In genomic region chr4:69116645-69117321, GRCh38 we compare ENCODE assay signal across 28 cellular contexts. TPM values are rescaled to one million over a fixed set of nuclear protein-coding genes. Genes with fewer than 3 reads are reported as not detected.
DNase-seq lines count a peak whose midpoint lies in the region; ATAC-seq, FAIRE-seq and TF ChIP-seq lines count a peak whose summit lies in the region.
"Had no signal": no experiment of that assay in that cellular context is flagged by ENCODE, and none has a peak within 500 bp of the region (broad histone marks: within the 10 kb centered on the region; RNA-seq: fewer than 3 reads in every experiment).

No MANE protein-coding gene starts in this region.

- in situ Hi-C loops in GM12878 (cut with MboI), result no loop called here
- in situ Hi-C loops in gastrocnemius medialis (cut with MboI; ENCODE audit: low sequenced_read_pairs in 4 of 4), result no loop called here

- no peak for DNase-seq in HFFc6
- DNase-seq in GM12878 (ENCODE audit: low read depth, low spot score), result no peak
- no peak for DNase-seq in right lobe of liver
- DNase-seq in progenitor cell of endocrine pancreas (ENCODE audit: low spot score, unreplicated experiment), result no peak
- DNase-seq in gastrocnemius medialis, result no peak
- no peak for DNase-seq in NCI-H2171 treated with DMSO at 0.1 percent for 48 hours (lab: John Stamatoyannopoulos, UW)
- no peak for DNase-seq in mucosa of gallbladder (ENCODE audit: low spot score)
- DNase-seq: activated CD4-positive, alpha-beta T cell treated with anti-CD3 and anti-CD28 coated beads for 4 hours; activated CD8-positive, alpha-beta memory T cell treated with anti-CD3 and anti-CD28 coated beads for 24 hours; activated naive CD4-positive, alpha-beta T cell; activated T-cell treated with anti-CD3 and anti-CD28 coated beads, Interleukin-2, amount 50 U/mL, for 1 hour; adrenal gland; brain microvascular endothelial cell; effector CD8-positive, alpha-beta T cell; islet precursor cell; Kasumi-1; NCI-H510A treated with DMSO at 0.1 percent for 48 hours; SIG-M5; spleen; stimulated activated CD4-positive, alpha-beta T cell treated with anti-CD3 and anti-CD28 coated beads, Interleukin-4, amount 100 ng/mL, for 24 hours; stimulated activated naive B cell treated with anti-CD40 and anti-IgM and Interleukin-4, amounts not matched to agents 10 μg/mL and 1 μg/mL and 100 μg/mL, for 72 hours; T-helper 1 cell; testis had no signal

- TF ChIP-seq CTCF in HFFc6 (IDR thresholded peaks at IDR 0.05) (no peak), GM12878 (IDR thresholded peaks at IDR 0.05 in 2 of 3, conservative IDR thresholded peaks at IDR 0.05 in 1 of 3; ENCODE audit: control insufficient read depth in 2 of 3, extremely low read depth in 1 of 3, insufficient read depth in 1 of 3, low read depth in 3 of 3, low read length in 3 of 3) (no peak), right lobe of liver (IDR thresholded peaks at IDR 0.05) (no peak), progenitor cell of endocrine pancreas (IDR thresholded peaks at IDR 0.05; ENCODE audit: unreplicated experiment) (no peak), gastrocnemius medialis (IDR thresholded peaks at IDR 0.05 in 4 of 5, conservative IDR thresholded peaks at IDR 0.05 in 1 of 5) (no peak)

- POLR2A ChIA-PET in GM12878 (lab: Charles Lee), result interaction anchor here (0.5 to 0.7 kb wide), 2 partner anchors 9 to 252 kb away, joined by 3 to 4 read pairs; no protein-coding TSS in a partner anchor

- no peak for TF ChIP-seq EP300 in GM12878 (IDR thresholded peaks at IDR 0.05; ENCODE audit: borderline replicate concordance in 1 of 2, control insufficient read depth in 1 of 2, low read depth in 2 of 2, low read length in 2 of 2)

- no peak for TF ChIP-seq POLR2A in GM12878 (IDR thresholded peaks at IDR 0.05; ENCODE audit: low read depth, low read length)
- no peak for TF ChIP-seq POLR2A in right lobe of liver (IDR thresholded peaks at IDR 0.05)
- no peak for TF ChIP-seq POLR2A in gastrocnemius medialis (IDR thresholded peaks at IDR 0.05)

- intact Hi-C loops in GM12878 (cut with micrococcal nuclease; ENCODE audit: unreplicated experiment) (no loop called here), right lobe of liver (cut with DNase I) (no loop called here), gastrocnemius medialis (cut with DNase I; ENCODE audit: low total_unique reads) (no loop called here)

- no peaks in the 10 kb centered on the region for H3K4me1 ChIP-seq in GM12878 (ENCODE audit: control insufficient read depth, insufficient read depth, low read length)
- H3K4me1 ChIP-seq in right lobe of liver, result no peaks in the 10 kb centered on the region
- H3K4me1 ChIP-seq in gastrocnemius medialis, result no peaks in the 10 kb centered on the region
- H3K4me1 ChIP-seq: adrenal gland; BLaER1 treated with 17β-estradiol and CSF1 and Interleukin-3, amounts not matched to agents 10 nM and 100 nM; esophagus muscularis mucosa; gastroesophageal sphincter; spleen; testis had no signal

- FAIRE-seq in GM12878 (lab: Jason Lieb, UNC), result no peak

- WGBS in GM12878 (ENCODE audit: insufficient coverage, insufficient replicate concordance, low lambda C conversion rate, missing lambda C conversion rate), result 53% methylated on average over 10 of the region's 10 CpGs
- 60% methylated on average over 8 of the region's 10 CpGs for WGBS in right lobe of liver (ENCODE audit: insufficient coverage, low coverage, low lambda C conversion rate, missing lambda C conversion rate)

- no peaks in the 10 kb centered on the region for H3K79me2 ChIP-seq in GM12878 (ENCODE audit: control insufficient read depth, insufficient read depth, low read length)

- no TSS peak for BruUV-seq in GM12878 (replicated peaks; lab: Mats Ljungman, UMichigan)

- H3K27me3 ChIP-seq in GM12878 (replicated peaks in 1 of 2; ENCODE audit: control insufficient read depth in 2 of 2, insufficient read depth in 2 of 2, low read length in 1 of 2) (no peaks in the 10 kb centered on the region), right lobe of liver (no peaks in the 10 kb centered on the region), gastrocnemius medialis (no peaks in the 10 kb centered on the region)
- H3K27me3 ChIP-seq: adrenal gland; BLaER1 treated with 17β-estradiol and CSF1 and Interleukin-3, amounts not matched to agents 10 nM and 100 nM; brain microvascular endothelial cell; esophagus muscularis mucosa; gastroesophageal sphincter; spleen; testis had no signal

- no peak overlapping the region for H2AFZ ChIP-seq in GM12878 (ENCODE audit: control insufficient read depth, low read depth, low read length)

- TF ChIP-seq RAD21 in GM12878 (IDR thresholded peaks at IDR 0.05; ENCODE audit: insufficient read depth, low read depth, low read length), result no peak

- SMC1A ChIA-PET in GM12878 (lab: Charles Lee; ENCODE audit: uncharacterized antibody, unreplicated experiment), result interaction anchor here (0.7 to 2.3 kb wide), 6 partner anchors 9 to 212 kb away, joined by 3 to 8 read pairs (median 5); no protein-coding TSS in a partner anchor

- peaks cover 21% of the 10 kb centered on the region for H3K4me1 Mint-ChIP-seq in HFFc6 (ENCODE audit: low read depth)
- H3K4me1 Mint-ChIP-seq in progenitor cell of endocrine pancreas (ENCODE audit: low read depth), result peaks cover 10% of the 10 kb centered on the region
- H3K4me1 Mint-ChIP-seq: stimulated activated naive B cell treated with anti-CD40 and anti-IgM and Interleukin-4, amounts not matched to agents 10 μg/mL and 1 μg/mL and 100 μg/mL, for 72 hours had no signal

- H3K36me3 Mint-ChIP-seq in HFFc6 (ENCODE audit: low read depth), result no peaks in the 10 kb centered on the region
- peaks cover 16% of the 10 kb centered on the region for H3K36me3 Mint-ChIP-seq in progenitor cell of endocrine pancreas (ENCODE audit: insufficient read depth)
- H3K36me3 Mint-ChIP-seq: stimulated activated naive B cell treated with anti-CD40 and anti-IgM and Interleukin-4, amounts not matched to agents 10 μg/mL and 1 μg/mL and 100 μg/mL, for 72 hours had no signal

- H3K9me3 Mint-ChIP-seq in HFFc6 (no peaks in the 10 kb centered on the region), progenitor cell of endocrine pancreas (ENCODE audit: low read depth) (peaks cover 28% of the 10 kb centered on the region)
- H3K9me3 Mint-ChIP-seq: stimulated activated naive B cell treated with anti-CD40 and anti-IgM and Interleukin-4, amounts not matched to agents 10 μg/mL and 1 μg/mL and 100 μg/mL, for 72 hours had no signal

- H3K4me2 ChIP-seq in GM12878 (ENCODE audit: control insufficient read depth, insufficient read depth), result no peak overlapping the region
- H3K4me2 ChIP-seq: BLaER1 treated with 17β-estradiol and CSF1 and Interleukin-3, amounts not matched to agents 10 nM and 100 nM had no signal

- H3K4me3 Mint-ChIP-seq in HFFc6 (peak overlapping the region; percentile 80), progenitor cell of endocrine pancreas (ENCODE audit: low read depth) (no peak overlapping the region)
- H3K4me3 Mint-ChIP-seq: stimulated activated naive B cell treated with anti-CD40 and anti-IgM and Interleukin-4, amounts not matched to agents 10 μg/mL and 1 μg/mL and 100 μg/mL, for 72 hours had no signal

- no peaks in the 10 kb centered on the region for H3K9me3 ChIP-seq in GM12878 (replicated peaks; ENCODE audit: control insufficient read depth, insufficient read depth, low read length)
- H3K9me3 ChIP-seq in right lobe of liver, result no peaks in the 10 kb centered on the region
- H3K9me3 ChIP-seq in gastrocnemius medialis, result no peaks in the 10 kb centered on the region
- H3K9me3 ChIP-seq: adrenal gland, esophagus muscularis mucosa, gastroesophageal sphincter, testis had no signal

- no peaks in the 10 kb centered on the region for H3K27me3 Mint-ChIP-seq in HFFc6 (ENCODE audit: insufficient read depth)
- no peaks in the 10 kb centered on the region for H3K27me3 Mint-ChIP-seq in progenitor cell of endocrine pancreas
- H3K27me3 Mint-ChIP-seq: stimulated activated naive B cell treated with anti-CD40 and anti-IgM and Interleukin-4, amounts not matched to agents 10 μg/mL and 1 μg/mL and 100 μg/mL, for 72 hours had no signal

- no peak overlapping the region for H3K9ac ChIP-seq in GM12878 (ENCODE audit: control insufficient read depth, insufficient read depth, low read length)
- H3K9ac ChIP-seq: BLaER1 treated with 17β-estradiol and CSF1 and Interleukin-3, amounts not matched to agents 10 nM and 100 nM had no signal

- H3K27ac ChIP-seq in GM12878 (ENCODE audit: control insufficient read depth, insufficient read depth), result no peak overlapping the region
- H3K27ac ChIP-seq in right lobe of liver, result peak overlapping the region in 2 of 3 donors; percentile 13 to 41
- H3K27ac ChIP-seq in gastrocnemius medialis, result no peak overlapping the region
- H3K27ac ChIP-seq: adrenal gland; BLaER1 treated with 17β-estradiol and CSF1 and Interleukin-3, amounts not matched to agents 10 nM and 100 nM; brain microvascular endothelial cell; esophagus muscularis mucosa; gastroesophageal sphincter; spleen; testis had no signal

- H3K27ac Mint-ChIP-seq in HFFc6 (peak overlapping the region; percentile 52), progenitor cell of endocrine pancreas (peak overlapping the region; percentile 75)
- H3K27ac Mint-ChIP-seq: stimulated activated naive B cell treated with anti-CD40 and anti-IgM and Interleukin-4, amounts not matched to agents 10 μg/mL and 1 μg/mL and 100 μg/mL, for 72 hours had no signal

- ATAC-seq in GM12878 (peak; percentile 74), right lobe of liver (peak; percentile 16 to 63 (median 41)), gastrocnemius medialis (no peak), HG03521 (IDR thresholded peaks at IDR 0.05; ENCODE audit: unreplicated experiment) (no peak)
- ATAC-seq: gastroesophageal sphincter; Panc1; stimulated activated naive B cell treated with anti-CD40 and anti-IgM and Interleukin-4, amounts not matched to agents 10 μg/mL and 1 μg/mL and 100 μg/mL, for 72 hours had no signal

- H3K36me3 ChIP-seq in GM12878 (ENCODE audit: control insufficient read depth in 2 of 2, insufficient read depth in 2 of 2, low read length in 1 of 2), result no peaks in the 10 kb centered on the region
- H3K36me3 ChIP-seq in right lobe of liver, result peaks cover 0 to 4% (median 0%) of the 10 kb centered on the region in 4 donors
- H3K36me3 ChIP-seq in gastrocnemius medialis, result no peaks in the 10 kb centered on the region
- H3K36me3 ChIP-seq: adrenal gland; BLaER1 treated with 17β-estradiol and CSF1 and Interleukin-3, amounts not matched to agents 10 nM and 100 nM; brain microvascular endothelial cell; esophagus muscularis mucosa; gastroesophageal sphincter; spleen had no signal

- CTCF ChIA-PET in GM12878 (lab: Yijun Ruan, JAX), result interaction anchor here (1.0 to 1.1 kb wide), 4 partner anchors 22 to 61 kb away, joined by 3 read pairs; no protein-coding TSS in a partner anchor

- H3K4me3 ChIP-seq in GM12878, result no peak overlapping the region
- H3K4me3 ChIP-seq in right lobe of liver, result no peak overlapping the region
- H3K4me3 ChIP-seq in gastrocnemius medialis, result no peak overlapping the region
- H3K4me3 ChIP-seq: adrenal gland; BLaER1 treated with 17β-estradiol and CSF1 and Interleukin-3, amounts not matched to agents 10 nM and 100 nM; esophagus muscularis mucosa; gastroesophageal sphincter; spleen; testis had no signal

- RAD21 ChIA-PET in GM12878 (lab: Charles Lee; ENCODE audit: unreplicated experiment), result interaction anchor here (1.0 to 1.5 kb wide), 7 partner anchors 16 to 845 kb away, joined by 3 to 4 read pairs (median 3); no protein-coding TSS in a partner anchor

- H4K20me1 ChIP-seq in GM12878 (ENCODE audit: control insufficient read depth, insufficient read depth), result no peaks in the 10 kb centered on the region
- H4K20me1 ChIP-seq: BLaER1 treated with 17β-estradiol and CSF1 and Interleukin-3, amounts not matched to agents 10 nM and 100 nM had no signal

RNA-seq across cellular contexts. Expression of gene UGT2B7, which starts 20.5 kb away (rescaled TPM):
- total RNA-seq in HFFc6 (2021; fragmentation: NEBNext Ultra II Directional; extraction: Animal tissue kit (Norgen Biotek cat#: 25700)), result under 1 TPM in 3 of 6 experiments, not detected in 3; 0.14 to 0.24 (median 0.20) TPM
- 3.9 and 4.6 TPM in 2 replicates for total RNA-seq in GM12878 (2013; cell fraction: nucleolus; rRNA removed)
- total RNA-seq in GM12878 (2014; rRNA removed) (0.27 and 0.79 TPM in 2 replicates), GM12878 (2014; rRNA removed; fragmentation: Illumina TruSeq; extraction: Trizol) (0.46 and 1.5 TPM in 2 replicates), GM12878 (2021) (0.77 and 1.0 TPM in 2 replicates), right lobe of liver (100 to 1,000 TPM in 4 of 6 experiments, 10 to 100 TPM in 2; 88.5 to 377 (median 241) TPM), progenitor cell of endocrine pancreas (1.1 and 1.2 TPM in 2 replicates), gastrocnemius medialis (under 1 TPM in 2 of 4 donors, not detected in 2; 0.26 to 0.33 TPM), mucosa of gallbladder (13.9 TPM)
- 0.13 TPM for polyA plus RNA-seq in GM12878 (2011; ENCODE audit: low read depth)
- polyA plus RNA-seq in GM12878 (2011; rRNA removed) (2.9 and 3.6 TPM in 2 replicates), GM12878 (2014; fragmentation: Illumina TruSeq; extraction: Trizol) (0.73 TPM in 2 replicates), GM12878 (2014; fragmentation: Nextera tagmentation; extraction: Ambion mirVana) (1 to 10 TPM; 1.5 to 2.1 TPM), GM12878 (2014; rRNA removed) (0.39 and 0.77 TPM in 2 replicates), GM12878 (2016; fragmentation: Nextera tagmentation; extraction: Ambion mirVana) (1 to 10 TPM; 1.0 to 1.3 TPM)
- polyA plus RNA-seq in GM12878 (2011; cell fraction: cytosol; rRNA removed), result 1.1 and 1.6 TPM in 2 replicates
- polyA plus RNA-seq in GM12878 (2011; cell fraction: nucleus; rRNA removed), result 2.6 and 2.9 TPM in 2 replicates
- 0.13 TPM in 1 of 2 replicates, not detected in the other for polyA plus RNA-seq in GM12878 (2012)
- polyA minus RNA-seq in GM12878 (2011; rRNA and poly(A)+ RNA removed), result 2.0 and 2.2 TPM in 2 replicates
- polyA minus RNA-seq in GM12878 (2011; cell fraction: cytosol; rRNA and poly(A)+ RNA removed), result 0.94 TPM in 1 of 2 replicates, not detected in the other
- polyA minus RNA-seq in GM12878 (2011; cell fraction: nucleus; rRNA and poly(A)+ RNA removed), result 3.3 and 3.4 TPM in 2 replicates
- total RNA-seq: esophagus muscularis mucosa, gastroesophageal sphincter, spleen had no signal
- polyA plus RNA-seq: spleen had no signal

Comparison
In these comparisons a context has a peak if more than half of its experiments do, and no peak if none do; other contexts are left out.
1. ATAC-seq: peak in GM12878 (single experiment) and right lobe of liver (4 of 4); none in gastrocnemius medialis (0 of 2) and HG03521 (single experiment).
2. H3K27ac ChIP-seq: peak in right lobe of liver (2 of 3); none in GM12878 (single experiment) and gastrocnemius medialis (0 of 4).